ENCODE assay signal across 8 cellular contexts in the genomic region with DNA sequence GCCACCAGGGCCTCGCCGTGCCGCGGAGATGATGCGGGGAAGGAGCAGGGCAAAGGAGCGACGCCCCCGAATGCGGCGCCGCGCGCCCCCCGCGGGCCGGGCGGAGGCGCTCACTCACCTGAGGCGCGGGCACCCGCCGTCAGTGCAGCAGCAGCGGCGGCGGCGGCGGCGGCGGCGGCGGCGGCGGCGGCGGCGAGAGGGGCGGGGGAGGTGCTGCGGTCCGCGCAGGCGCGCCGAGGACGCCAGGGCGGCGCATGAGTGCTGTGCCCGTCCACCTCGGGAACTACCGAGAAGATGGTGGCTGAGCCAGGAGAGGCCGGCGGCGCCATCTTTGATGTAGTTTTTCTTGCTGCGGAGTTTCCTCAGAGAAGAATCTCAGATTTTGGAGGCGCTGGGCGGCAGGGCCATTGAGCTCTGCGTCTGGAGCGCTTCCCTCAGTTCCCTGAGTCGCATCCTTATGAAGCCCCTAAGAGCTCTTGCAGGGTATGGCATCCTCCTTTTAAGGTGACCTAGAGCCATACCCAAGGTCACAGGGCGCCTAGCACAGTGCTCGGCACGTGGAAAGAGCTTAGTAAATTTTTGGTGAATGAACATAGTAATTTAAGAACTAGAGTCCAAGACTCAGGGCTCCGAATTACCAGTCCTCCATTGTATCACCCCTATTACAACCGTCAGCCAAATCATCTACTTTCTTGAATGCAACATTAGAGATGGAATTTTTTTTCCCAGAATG. TPM values are rescaled to one million over a fixed set of nuclear protein-coding genes. Genes with fewer than 3 reads are reported as not detected.
A peak's percentile ranks its signal among the peaks of the same experiment; 100 is the strongest.
DNase-seq lines count a peak whose midpoint lies in the region; ATAC-seq and TF ChIP-seq lines count a peak whose summit lies in the region.

A gene (minus strand): TSS at position 164 of the 733 bp plus-strand sequence. CDS start 24,355 bp downstream, outside the sequence.

- intact Hi-C loops in activated T-helper 1 cell treated with anti-CD3 and anti-CD28 coated beads, Interleukin-12 subunit alpha, Interleukin-12 subunit beta, Interleukin-2, Interleukin-4 antibody, amounts not matched to agents 30 ng/mL and 10 ng/mL and 1 ng/mL, durations not matched to agents 14 hours and 24 hours and 36 hours (cut with micrococcal nuclease): loop anchor here (1.0 to 5.0 kb wide), 7 partner anchors 13 to 792 kb away; a partner anchor contains a TSS

- H3F3A ChIP-seq in DOHH2 (ENCODE audit: control insufficient read depth, insufficient read depth): peaks cover 24% of the 10 kb centered on the region

- H3K27ac ChIP-seq in DOHH2 (ENCODE audit: low read depth, low read length) (peak within 1 kb of the TSS; percentile 59), fibroblast of lung (ENCODE audit: insufficient read depth, low read length) (peak within 1 kb of the TSS; percentile 38)

- ATAC-seq in GM21825 (IDR thresholded peaks at IDR 0.05; ENCODE audit: unreplicated experiment): peak; percentile 83
- ATAC-seq in naive thymus-derived CD8-positive, alpha-beta T cell: peak; percentile 96 to 97

- H3K36me3 Mint-ChIP-seq in activated T-helper 1 cell treated with anti-CD3 and anti-CD28 coated beads, Interleukin-12 subunit alpha, Interleukin-12 subunit beta, Interleukin-2, Interleukin-4 antibody, amounts not matched to agents 30 ng/mL and 10 ng/mL and 1 ng/mL, durations not matched to agents 14 hours and 24 hours and 36 hours (ENCODE audit: low read depth): peaks cover 2% of the 10 kb centered on the region
- H3K36me3 Mint-ChIP-seq in naive thymus-derived CD8-positive, alpha-beta T cell: peaks cover 0 to 3% (median 2%) of the 10 kb centered on the region in 3 donors

- H3K4me1 ChIP-seq in DOHH2 (ENCODE audit: control insufficient read depth, low read length) (peaks cover 18% of the 10 kb centered on the region), fibroblast of lung (ENCODE audit: control insufficient read depth, extremely low read depth, insufficient read depth, low read length) (no peaks in the 10 kb centered on the region)

- no peaks in the 10 kb centered on the region for H3K9me3 ChIP-seq in DOHH2 (ENCODE audit: control insufficient read depth, insufficient read depth, low read length)
- H3K9me3 ChIP-seq in fibroblast of lung (ENCODE audit: control insufficient read depth, insufficient read depth, low read depth, low read length): no peaks in the 10 kb centered on the region

- DNase-seq in Kasumi-1 (lab: John Stamatoyannopoulos, UW): peak; percentile 91
- DNase-seq in RKO (ENCODE audit: low spot score): peak; percentile 98
- DNase-seq in activated T-helper 1 cell treated with anti-CD3 and anti-CD28 coated beads, Interleukin-12 subunit alpha, Interleukin-12 subunit beta, Interleukin-2, Interleukin-4 antibody, amounts not matched to agents 30 ng/mL and 10 ng/mL and 1 ng/mL, durations not matched to agents 14 hours and 24 hours and 36 hours (ENCODE audit: low spot score): peak; percentile 90
- DNase-seq in fibroblast of lung (ENCODE audit: low read depth in 2 of 2): peak; percentile 86 to 92
- DNase-seq in naive thymus-derived CD8-positive, alpha-beta T cell: peak; percentile 81 to 96 (median 91)
- peak; percentile 84 to 92 (median 88) for DNase-seq in stimulated activated naive CD4-positive, alpha-beta T cell (lab: John Stamatoyannopoulos, UW)

- H3K9ac ChIP-seq in fibroblast of lung (ENCODE audit: insufficient read depth, low read length): peak within 1 kb of the TSS; percentile 53

- peak within 1 kb of the TSS; percentile 91 for H3K4me3 Mint-ChIP-seq in activated T-helper 1 cell treated with anti-CD3 and anti-CD28 coated beads, Interleukin-12 subunit alpha, Interleukin-12 subunit beta, Interleukin-2, Interleukin-4 antibody, amounts not matched to agents 30 ng/mL and 10 ng/mL and 1 ng/mL, durations not matched to agents 14 hours and 24 hours and 36 hours
- H3K4me3 Mint-ChIP-seq in naive thymus-derived CD8-positive, alpha-beta T cell: peak within 1 kb of the TSS; percentile 84 to 92 (median 90)

- H3K27me3 Mint-ChIP-seq in activated T-helper 1 cell treated with anti-CD3 and anti-CD28 coated beads, Interleukin-12 subunit alpha, Interleukin-12 subunit beta, Interleukin-2, Interleukin-4 antibody, amounts not matched to agents 30 ng/mL and 10 ng/mL and 1 ng/mL, durations not matched to agents 14 hours and 24 hours and 36 hours (ENCODE audit: insufficient read depth): peaks cover 6% of the 10 kb centered on the region
- H3K27me3 Mint-ChIP-seq in naive thymus-derived CD8-positive, alpha-beta T cell: no peaks in the 10 kb centered on the region

- TF ChIP-seq CTCF in DOHH2 (IDR thresholded peaks at IDR 0.05; ENCODE audit: low read depth, low read length, poor library complexity, severe bottlenecking): no peak
- TF ChIP-seq CTCF in fibroblast of lung (conservative IDR thresholded peaks at IDR 0.05 in 1 of 2, IDR thresholded peaks at IDR 0.05 in 1 of 2; ENCODE audit: low read depth in 1 of 2, low read length in 2 of 2): no peak

- H3K36me3 ChIP-seq in DOHH2 (ENCODE audit: control insufficient read depth, low read length) (peaks cover 4% of the 10 kb centered on the region), fibroblast of lung (ENCODE audit: control insufficient read depth, insufficient read depth, low read length) (no peaks in the 10 kb centered on the region)

- H3K27ac Mint-ChIP-seq in activated T-helper 1 cell treated with anti-CD3 and anti-CD28 coated beads, Interleukin-12 subunit alpha, Interleukin-12 subunit beta, Interleukin-2, Interleukin-4 antibody, amounts not matched to agents 30 ng/mL and 10 ng/mL and 1 ng/mL, durations not matched to agents 14 hours and 24 hours and 36 hours: peak within 1 kb of the TSS; percentile 83
- peak within 1 kb of the TSS; percentile 71 to 97 (median 96) for H3K27ac Mint-ChIP-seq in naive thymus-derived CD8-positive, alpha-beta T cell

- H3K4me3 ChIP-seq in DOHH2 (ENCODE audit: low read length) (peak within 1 kb of the TSS; percentile 80), fibroblast of lung (replicated peaks in 1 of 4; ENCODE audit: control extremely low read depth in 1 of 4, insufficient read depth in 1 of 4, low read depth in 3 of 4, low read length in 4 of 4) (peak within 1 kb of the TSS; percentile 75 to 82 (median 78))

- peak within 1 kb of the TSS; percentile 98 for H2AFZ ChIP-seq in fibroblast of lung (ENCODE audit: low read length)

- H3K9me2 ChIP-seq in DOHH2 (replicated peaks; ENCODE audit: control insufficient read depth, low read length): no peaks in the 10 kb centered on the region

- H3K4me2 ChIP-seq in DOHH2 (ENCODE audit: low read length) (peak within 1 kb of the TSS; percentile 98), fibroblast of lung (ENCODE audit: extremely low read depth, insufficient read depth, low read length) (peak within 1 kb of the TSS; percentile 97)

- peaks cover 27% of the 10 kb centered on the region for H3K4me1 Mint-ChIP-seq in activated T-helper 1 cell treated with anti-CD3 and anti-CD28 coated beads, Interleukin-12 subunit alpha, Interleukin-12 subunit beta, Interleukin-2, Interleukin-4 antibody, amounts not matched to agents 30 ng/mL and 10 ng/mL and 1 ng/mL, durations not matched to agents 14 hours and 24 hours and 36 hours (ENCODE audit: low read depth)
- H3K4me1 Mint-ChIP-seq in naive thymus-derived CD8-positive, alpha-beta T cell: peaks cover 10 to 34% (median 27%) of the 10 kb centered on the region in 4 donors

- peaks cover 3% of the 10 kb centered on the region for H3K79me2 ChIP-seq in DOHH2 (ENCODE audit: control insufficient read depth, low read length)
- H3K79me2 ChIP-seq in fibroblast of lung (ENCODE audit: control insufficient read depth, insufficient read depth, low read length): no peaks in the 10 kb centered on the region

- H3K9me3 Mint-ChIP-seq in activated T-helper 1 cell treated with anti-CD3 and anti-CD28 coated beads, Interleukin-12 subunit alpha, Interleukin-12 subunit beta, Interleukin-2, Interleukin-4 antibody, amounts not matched to agents 30 ng/mL and 10 ng/mL and 1 ng/mL, durations not matched to agents 14 hours and 24 hours and 36 hours: no peaks in the 10 kb centered on the region
- H3K9me3 Mint-ChIP-seq in naive thymus-derived CD8-positive, alpha-beta T cell: no peaks in the 10 kb centered on the region

- H4K20me1 ChIP-seq in DOHH2 (ENCODE audit: control insufficient read depth, insufficient read depth, low read depth, low read length): no peaks in the 10 kb centered on the region
- no peaks in the 10 kb centered on the region for H4K20me1 ChIP-seq in fibroblast of lung (ENCODE audit: control insufficient read depth, extremely low read depth, insufficient read depth, low read length)

- H3K27me3 ChIP-seq in DOHH2 (ENCODE audit: control insufficient read depth, low read length): no peaks in the 10 kb centered on the region
- no peaks in the 10 kb centered on the region for H3K27me3 ChIP-seq in fibroblast of lung (ENCODE audit: control insufficient read depth, insufficient read depth, low read length)

- POLR2A ChIA-PET in naive thymus-derived CD8-positive, alpha-beta T cell (lab: Charles Lee): interaction anchor here (0.5 to 5.7 kb wide), 10 partner anchors 9 to 229 kb away, joined by 3 to 65 read pairs (median 3); a partner anchor contains a TSS

RNA-seq across cellular contexts. Expression of the gene that starts here (rescaled TPM):
- total RNA-seq in activated T-helper 1 cell treated with anti-CD3 and anti-CD28 coated beads, Interleukin-12 subunit alpha, Interleukin-12 subunit beta, Interleukin-2, Interleukin-4 antibody, amounts not matched to agents 30 ng/mL and 10 ng/mL and 1 ng/mL, durations not matched to agents 14 hours and 24 hours and 36 hours: 21.3 and 21.9 TPM in 2 replicates
- 19.3 and 37.8 TPM in 2 replicates for total RNA-seq in fibroblast of lung
- polyA plus RNA-seq in fibroblast of lung: 37.8 and 40.8 TPM in 2 replicates
- polyA plus RNA-seq in fibroblast of lung (2012): 26.8 and 29.7 TPM in 2 replicates
- 52.6 and 61.2 TPM in 2 replicates for polyA minus RNA-seq in fibroblast of lung (ENCODE audit: low replicate concordance)
- 10 to 100 TPM; 28.9 to 32.8 TPM for total RNA-seq in naive thymus-derived CD8-positive, alpha-beta T cell
- polyA plus RNA-seq in naive thymus-derived CD8-positive, alpha-beta T cell: 10 to 100 TPM; 40.0 to 44.5 (median 40.3) TPM

Comparison
In these comparisons a context has a peak if more than half of its experiments do, and no peak if none do; other contexts are left out.
1. Peak in every context shown above with its lines: DNase-seq, ATAC-seq, H3K4me3 ChIP-seq and H3K27ac ChIP-seq.